In genomic region chr10:121188005-121188404, GRCh38 we compare ENCODE assay signal across 14 cellular contexts.
DNase-seq lines count a peak whose midpoint lies in the region; ATAC-seq and TF ChIP-seq lines count a peak whose summit lies in the region.
"Had no signal": no experiment of that assay in that cellular context is flagged by ENCODE, and none has a peak within 500 bp of the region (broad histone marks: within the 10 kb centered on the region; RNA-seq: fewer than 3 reads in every experiment).

No MANE protein-coding gene starts in this region.

- no peak overlapping the region for H3K27ac ChIP-seq in SK-N-SH (ENCODE audit: low read depth in 2 of 2, low read length in 1 of 2)
- H3K27ac ChIP-seq in dorsolateral prefrontal cortex, result peak overlapping the region in 46 of 59 donors; percentile 1 to 89 (median 79)
- H3K27ac ChIP-seq in thyroid gland, result no peak overlapping the region
- H3K27ac ChIP-seq: psoas muscle, upper lobe of left lung had no signal

- H3K4me3 Mint-ChIP-seq in activated naive CD8-positive, alpha-beta T cell treated with anti-CD3 and anti-CD28 coated beads, Interleukin-2, amount 50 U/mL, for 24 hours, result no peak overlapping the region

- H3K9me3 Mint-ChIP-seq in activated naive CD8-positive, alpha-beta T cell treated with anti-CD3 and anti-CD28 coated beads, Interleukin-2, amount 50 U/mL, for 24 hours, result no peaks in the 10 kb centered on the region

- H3K4me1 Mint-ChIP-seq in activated naive CD8-positive, alpha-beta T cell treated with anti-CD3 and anti-CD28 coated beads, Interleukin-2, amount 50 U/mL, for 24 hours, result no peaks in the 10 kb centered on the region

- H3K27me3 Mint-ChIP-seq in activated naive CD8-positive, alpha-beta T cell treated with anti-CD3 and anti-CD28 coated beads, Interleukin-2, amount 50 U/mL, for 24 hours, result no peaks in the 10 kb centered on the region

- no peaks in the 10 kb centered on the region for H3K9me3 ChIP-seq in SK-N-SH
- no peaks in the 10 kb centered on the region for H3K9me3 ChIP-seq in thyroid gland
- H3K9me3 ChIP-seq: psoas muscle, upper lobe of left lung had no signal

- H3F3A ChIP-seq in SK-N-SH (replicated peaks; ENCODE audit: insufficient read depth), result no peaks in the 10 kb centered on the region

- TF ChIP-seq POLR2A in thyroid gland (IDR thresholded peaks at IDR 0.05), result no peak

- TF ChIP-seq EP300 in SK-N-SH (IDR thresholded peaks at IDR 0.05; ENCODE audit: borderline replicate concordance in 1 of 2, low read depth in 1 of 2, low read length in 1 of 2), result no peak

- H3K36me3 Mint-ChIP-seq in activated naive CD8-positive, alpha-beta T cell treated with anti-CD3 and anti-CD28 coated beads, Interleukin-2, amount 50 U/mL, for 24 hours (ENCODE audit: low read depth), result no peaks in the 10 kb centered on the region

- no peak overlapping the region for H3K9ac ChIP-seq in SK-N-SH

- H3K79me2 ChIP-seq in SK-N-SH (ENCODE audit: insufficient read depth), result no peaks in the 10 kb centered on the region

- intact Hi-C loops in dorsolateral prefrontal cortex (cut with DNase I), result loop anchor here (5.0 to 10.0 kb wide), 2 partner anchors 247 to 409 kb away; partner anchors contain the start of gene FGFR2 (in 1 of the 2)
- intact Hi-C loops in thyroid gland (cut with DNase I), result loop anchor here (10.0 kb wide), 1 partner anchor 417 kb away; no protein-coding TSS in a partner anchor

- no peaks in the 10 kb centered on the region for H3K9me2 ChIP-seq in SK-N-SH

- H3K27ac Mint-ChIP-seq in activated naive CD8-positive, alpha-beta T cell treated with anti-CD3 and anti-CD28 coated beads, Interleukin-2, amount 50 U/mL, for 24 hours, result no peak overlapping the region

- H2AFZ ChIP-seq in SK-N-SH (ENCODE audit: low read depth), result no peak overlapping the region

- H4K20me1 ChIP-seq in SK-N-SH (ENCODE audit: insufficient read depth), result no peaks in the 10 kb centered on the region

- no peak for ATAC-seq in SK-N-SH treated with all-trans-retinoic acid at 6 μM for 48 hours
- ATAC-seq in activated naive CD8-positive, alpha-beta T cell treated with anti-CD3 and anti-CD28 coated beads, Interleukin-2, amount 50 U/mL, for 24 hours, result no peak
- ATAC-seq in HG03520 (IDR thresholded peaks at IDR 0.05; ENCODE audit: unreplicated experiment), result no peak
- ATAC-seq: psoas muscle had no signal

- H3K27me3 ChIP-seq in SK-N-SH (ENCODE audit: insufficient read depth) (no peaks in the 10 kb centered on the region), dorsolateral prefrontal cortex (no peaks in the 10 kb centered on the region), thyroid gland (no peaks in the 10 kb centered on the region)
- H3K27me3 ChIP-seq: upper lobe of left lung had no signal

- 32% methylated on average over 6 of the region's 6 CpGs for WGBS in SK-N-SH (ENCODE audit: low lambda C conversion rate)
- WGBS in thyroid gland, 2 donors, result 39 to 49% methylated on average over 6 of the region's 6 CpGs

- H3K4me1 ChIP-seq in SK-N-SH (ENCODE audit: control insufficient read depth in 1 of 2, insufficient read depth in 2 of 2, low read depth in 1 of 2, low read length in 1 of 2) (no peaks in the 10 kb centered on the region), thyroid gland (no peaks in the 10 kb centered on the region)
- H3K4me1 ChIP-seq: psoas muscle, upper lobe of left lung had no signal

- DNase-seq in SK-N-SH (no peak), dorsolateral prefrontal cortex (peak in 2 of 10 donors; percentile 41 to 48), midbrain (lab: John Stamatoyannopoulos, UW) (peak; percentile 59), thyroid gland (peak; percentile 21 to 36)
- no peak for DNase-seq in activated naive CD8-positive, alpha-beta T cell treated with anti-CD3 and anti-CD28 coated beads, Interleukin-2, amount 50 U/mL, for 24 hours
- DNase-seq in activated effector memory CD4-positive, alpha-beta T cell treated with anti-CD3 and anti-CD28 coated beads, Interleukin-2, amount 50 U/mL, for 16 hours, result no peak
- DNase-seq: activated CD4-positive, alpha-beta T cell treated with anti-CD3 and anti-CD28 coated beads for 1 hour; DND-41; NCI-H1092; NCI-H526 treated with DMSO at 0.1 percent for 48 hours; psoas muscle; upper lobe of left lung had no signal

- POLR2A ChIA-PET in SK-N-SH (lab: Yijun Ruan, JAX), result interaction anchor here (0.6 kb wide), 1 partner anchor 35 kb away, joined by 3 read pairs; no protein-coding TSS in a partner anchor

- H3K36me3 ChIP-seq in SK-N-SH (replicated peaks in 1 of 2; ENCODE audit: control insufficient read depth in 1 of 2, insufficient read depth in 2 of 2, low read length in 1 of 2), result no peaks in the 10 kb centered on the region
- no peaks in the 10 kb centered on the region for H3K36me3 ChIP-seq in thyroid gland
- H3K36me3 ChIP-seq: upper lobe of left lung had no signal

- TF ChIP-seq CTCF in SK-N-SH (IDR thresholded peaks at IDR 0.05) (no peak), dorsolateral prefrontal cortex (IDR thresholded peaks at IDR 0.05 in 54 of 56, conservative IDR thresholded peaks at IDR 0.05 in 2 of 56; ENCODE audit: low read depth in 1 of 56, partially characterized antibody in 56 of 56) (peak in 52 of 56 donors; percentile 16 to 67 (median 42)), thyroid gland (IDR thresholded peaks at IDR 0.05) (peak in 4 of 6 experiments; percentile 33 to 64 (median 42))

- TF ChIP-seq RAD21 in SK-N-SH (IDR thresholded peaks at IDR 0.05; ENCODE audit: low read length), result peak; percentile 19; the same call in 1 of the 2 replicates

- no peak overlapping the region for H3K4me2 ChIP-seq in SK-N-SH

- CTCF ChIA-PET in SK-N-SH (lab: Yijun Ruan, JAX), result interaction anchor here (0.6 to 2.0 kb wide), 4 partner anchors 9 to 420 kb away, joined by 3 to 6 read pairs (median 4); no protein-coding TSS in a partner anchor

- no peak overlapping the region for H3K4me3 ChIP-seq in SK-N-SH (ENCODE audit: low read depth in 2 of 2, low read length in 1 of 2)
- no peak overlapping the region for H3K4me3 ChIP-seq in dorsolateral prefrontal cortex
- H3K4me3 ChIP-seq in thyroid gland (replicated peaks in 1 of 3), result no peak overlapping the region
- H3K4me3 ChIP-seq: psoas muscle, upper lobe of left lung had no signal

TF ChIP-seq in SK-N-SH, 30 proteins besides CTCF, POLR2A, EP300 and RAD21:
- TF ChIP-seq RXRA (IDR thresholded peaks at IDR 0.05; ENCODE audit: borderline replicate concordance, low read depth), result no peak
- no peak for TF ChIP-seq GATA2 (CRISPR knock-in tag; IDR thresholded peaks at IDR 0.05)
- no peak for TF ChIP-seq MXI1 (IDR thresholded peaks at IDR 0.05; ENCODE audit: low read depth, low read length)
- no peak for TF ChIP-seq FOXJ3 (CRISPR knock-in tag; IDR thresholded peaks at IDR 0.05)
- no peak for TF ChIP-seq SIN3A (IDR thresholded peaks at IDR 0.05; ENCODE audit: borderline replicate concordance, low read depth, low read length)
- no peak for TF ChIP-seq POLR2AphosphoS5 (IDR thresholded peaks at IDR 0.05; ENCODE audit: low read depth, low read length)
- no peak for TF ChIP-seq RFX5 (IDR thresholded peaks at IDR 0.05; ENCODE audit: low read length)
- no peak for TF ChIP-seq ELF1 (IDR thresholded peaks at IDR 0.05)
- TF ChIP-seq FOSL2 (IDR thresholded peaks at IDR 0.05; ENCODE audit: borderline replicate concordance, low read depth), result no peak
- no peak for TF ChIP-seq TCF12 (IDR thresholded peaks at IDR 0.05)
- TF ChIP-seq, protein P1, sequence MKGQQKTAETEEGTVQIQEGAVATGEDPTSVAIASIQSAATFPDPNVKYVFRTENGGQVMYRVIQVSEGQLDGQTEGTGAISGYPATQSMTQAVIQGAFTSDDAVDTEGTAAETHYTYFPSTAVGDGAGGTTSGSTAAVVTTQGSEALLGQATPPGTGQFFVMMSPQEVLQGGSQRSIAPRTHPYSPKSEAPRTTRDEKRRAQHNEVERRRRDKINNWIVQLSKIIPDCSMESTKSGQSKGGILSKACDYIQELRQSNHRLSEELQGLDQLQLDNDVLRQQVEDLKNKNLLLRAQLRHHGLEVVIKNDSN (IDR thresholded peaks at IDR 0.05; ENCODE audit: borderline replicate concordance, low read depth), result no peak
- TF ChIP-seq CHD2 (IDR thresholded peaks at IDR 0.05; ENCODE audit: low read length, partially characterized antibody), result no peak
- no peak for TF ChIP-seq FOXM1 (IDR thresholded peaks at IDR 0.05; ENCODE audit: low read depth)
- no peak for TF ChIP-seq NFIC (IDR thresholded peaks at IDR 0.05; ENCODE audit: borderline replicate concordance)
- TF ChIP-seq YY1 (IDR thresholded peaks at IDR 0.05; ENCODE audit: low read depth), result no peak
- TF ChIP-seq GABPA (IDR thresholded peaks at IDR 0.05; ENCODE audit: low read depth), result no peak

TF ChIP-seq in SK-N-SH treated with all-trans-retinoic acid at 6 μM for 48 hours, 23 proteins besides CTCF, POLR2A, EP300 and RAD21 (continues in another document):
- TF ChIP-seq TCF4 (CRISPR knock-in tag; IDR thresholded peaks at IDR 0.05; ENCODE audit: borderline replicate concordance), result no peak
- no peak for TF ChIP-seq ZFP3 (CRISPR knock-in tag; IDR thresholded peaks at IDR 0.05)
- no peak for TF ChIP-seq OSR1 (CRISPR knock-in tag; IDR thresholded peaks at IDR 0.05)
- TF ChIP-seq, protein P2, sequence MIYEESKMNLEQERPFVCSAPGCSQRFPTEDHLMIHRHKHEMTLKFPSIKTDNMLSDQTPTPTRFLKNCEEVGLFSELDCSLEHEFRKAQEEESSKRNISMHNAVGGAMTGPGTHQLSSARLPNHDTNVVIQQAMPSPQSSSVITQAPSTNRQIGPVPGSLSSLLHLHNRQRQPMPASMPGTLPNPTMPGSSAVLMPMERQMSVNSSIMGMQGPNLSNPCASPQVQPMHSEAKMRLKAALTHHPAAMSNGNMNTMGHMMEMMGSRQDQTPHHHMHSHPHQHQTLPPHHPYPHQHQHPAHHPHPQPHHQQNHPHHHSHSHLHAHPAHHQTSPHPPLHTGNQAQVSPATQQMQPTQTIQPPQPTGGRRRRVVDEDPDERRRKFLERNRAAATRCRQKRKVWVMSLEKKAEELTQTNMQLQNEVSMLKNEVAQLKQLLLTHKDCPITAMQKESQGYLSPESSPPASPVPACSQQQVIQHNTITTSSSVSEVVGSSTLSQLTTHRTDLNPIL (CRISPR knock-in tag; IDR thresholded peaks at IDR 0.05; ENCODE audit: low read depth), result no peak
- TF ChIP-seq TOX (CRISPR knock-in tag; IDR thresholded peaks at IDR 0.05; ENCODE audit: borderline replicate concordance), result no peak
- no peak for TF ChIP-seq CSRNP3 (CRISPR knock-in tag; IDR thresholded peaks at IDR 0.05)
- TF ChIP-seq ARNTL (CRISPR knock-in tag; IDR thresholded peaks at IDR 0.05; ENCODE audit: borderline replicate concordance, low read depth), result no peak
- TF ChIP-seq ZNF8 (CRISPR knock-in tag; IDR thresholded peaks at IDR 0.05), result no peak

Comparison
In these comparisons a context has a peak if more than half of its experiments do, and no peak if none do; other contexts are left out.
1. DNase-seq: peak in midbrain (single experiment) and thyroid gland (2 of 2); none in SK-N-SH (single experiment), activated naive CD8-positive, alpha-beta T cell treated with anti-CD3 and anti-CD28 coated beads, Interleukin-2, amount 50 U/mL, for 24 hours (single experiment) and activated effector memory CD4-positive, alpha-beta T cell treated with anti-CD3 and anti-CD28 coated beads, Interleukin-2, amount 50 U/mL, for 16 hours (single experiment).
2. H3K27ac ChIP-seq: peak in dorsolateral prefrontal cortex (46 of 59); none in SK-N-SH (0 of 2) and thyroid gland (0 of 3).